Comparison of ENCODE assay signal across 14 cellular contexts in genomic region chr11:130512662-130513061, GRCh38.
DNase-seq lines count a peak whose midpoint lies in the region; ATAC-seq and TF ChIP-seq lines count a peak whose summit lies in the region.
"Had no signal": no experiment of that assay in that cellular context is flagged by ENCODE, and none has a peak within 500 bp of the region (broad histone marks: within the 10 kb centered on the region; RNA-seq: fewer than 3 reads in every experiment).

No MANE protein-coding gene starts in this region.

- ATAC-seq in Right ventricle myocardium inferior (no peak), Panc1 (no peak), lung (ENCODE audit: insufficient read depth, low FRiP score) (no peak), gastrocnemius medialis (peak in 1 of 2 donors; percentile 26)
- ATAC-seq: A549 had no signal

- H3K4me1 ChIP-seq in left ventricle myocardium inferior = peaks cover 55% of the 10 kb centered on the region
- H3K4me1 ChIP-seq in Panc1 (ENCODE audit: control insufficient read depth, insufficient read depth, low read length) = peaks cover 16% of the 10 kb centered on the region
- H3K4me1 ChIP-seq in lung (ENCODE audit: control insufficient read depth in 2 of 2, insufficient read depth in 2 of 2, low read length in 2 of 2) = peaks cover 0 to 6% of the 10 kb centered on the region in 2 donors
- H3K4me1 ChIP-seq in gastrocnemius medialis = peaks cover 41 to 46% of the 10 kb centered on the region in 2 donors
- H3K4me1 ChIP-seq: A549 had no signal

- POLR2A ChIA-PET in Panc1 (lab: Charles Lee) = no interaction called here

- WGBS in lung, 2 donors = 89 to 98% methylated on average over 4 of the region's 4 CpGs

- H3K27ac ChIP-seq in left ventricle myocardium inferior (replicated peaks) (peak overlapping the region; percentile 77), Panc1 (ENCODE audit: low read length) (peak overlapping the region; percentile 48; the same call in 1 of the 2 replicates), lung (ENCODE audit: low read depth in 1 of 2, low read length in 1 of 2) (peak overlapping the region; percentile 1 to 71), gastrocnemius medialis (peak overlapping the region; percentile 61 to 86 (median 81))
- H3K27ac ChIP-seq: A549, BLaER1 had no signal

- CTCF ChIA-PET in Panc1 (lab: Charles Lee) = no interaction called here

- no peak overlapping the region for H3K4me3 ChIP-seq in left ventricle myocardium inferior
- H3K4me3 ChIP-seq in Panc1 (ENCODE audit: low read depth in 2 of 2, low read length in 2 of 2) = no peak overlapping the region
- no peak overlapping the region for H3K4me3 ChIP-seq in lung
- H3K4me3 ChIP-seq in gastrocnemius medialis = no peak overlapping the region
- H3K4me3 ChIP-seq: A549, BLaER1 had no signal

- TF ChIP-seq POLR2A in gastrocnemius medialis (IDR thresholded peaks at IDR 0.05) = no peak

- H3K9me3 ChIP-seq in left ventricle myocardium inferior (replicated peaks) (no peaks in the 10 kb centered on the region), Panc1 (ENCODE audit: control insufficient read depth, insufficient read depth, low read depth, low read length) (no peaks in the 10 kb centered on the region; the same call in 1 of the 2 replicates), lung (ENCODE audit: control insufficient read depth in 2 of 2, insufficient read depth in 1 of 2, low read length in 1 of 2) (peaks cover 0 to 3% of the 10 kb centered on the region in 2 donors), gastrocnemius medialis (no peaks in the 10 kb centered on the region)
- H3K9me3 ChIP-seq: A549 had no signal

- H3K27me3 ChIP-seq in left ventricle myocardium inferior (ENCODE audit: low read depth) (no peaks in the 10 kb centered on the region), Panc1 (ENCODE audit: control insufficient read depth, insufficient read depth, low read length) (no peaks in the 10 kb centered on the region), lung (ENCODE audit: control insufficient read depth, insufficient read depth) (no peaks in the 10 kb centered on the region), gastrocnemius medialis (no peaks in the 10 kb centered on the region)
- H3K27me3 ChIP-seq: BLaER1 had no signal

- in situ Hi-C loops in Panc1 (cut with HindIII; ENCODE audit: low pct_unique_long_range_greater_than_20kb, low sequenced_read_pairs) (no loop called here), gastrocnemius medialis (cut with MboI; ENCODE audit: low sequenced_read_pairs in 4 of 4) (no loop called here)

- BruUV-seq in Panc1 (replicated peaks; lab: Mats Ljungman, UMichigan) = no TSS peak

- intact Hi-C loops in left ventricle myocardium inferior (cut with micrococcal nuclease) (no loop called here), Right ventricle myocardium inferior (cut with DNase I) (no loop called here), Panc1 (cut with micrococcal nuclease; ENCODE audit: unreplicated experiment) (no loop called here), gastrocnemius medialis (cut with DNase I; ENCODE audit: low total_unique reads) (loop anchor here (5.0 kb wide), 2 partner anchors 350 to 405 kb away; partner anchors contain the start of gene SNX19)

- DNase-seq in left ventricle myocardium inferior (no peak), Right ventricle myocardium inferior (ENCODE audit: missing footprints) (no peak), Panc1 (ENCODE audit: low read depth, low spot score) (no peak), lung (ENCODE audit: low spot score) (no peak), gastrocnemius medialis (peak in 1 of 2 donors; percentile 63), NCI-H1694 treated with DMSO at 0.1 percent for 48 hours (lab: John Stamatoyannopoulos, UW) (no peak), NCI-H526 treated with DMSO at 0.1 percent for 48 hours (lab: John Stamatoyannopoulos, UW) (no peak), iPS-NIHi11 (ENCODE audit: low spot score) (no peak)
- DNase-seq: CD4-positive, alpha-beta memory T cell; KBM-7; NCI-H1105; NCI-H510A had no signal

- TF ChIP-seq CTCF in left ventricle myocardium inferior (IDR thresholded peaks at IDR 0.05; ENCODE audit: borderline replicate concordance) (no peak), Panc1 (IDR thresholded peaks at IDR 0.05) (no peak), lung (IDR thresholded peaks at IDR 0.05; ENCODE audit: control extremely low read depth, extremely low read depth) (no peak), gastrocnemius medialis (IDR thresholded peaks at IDR 0.05 in 4 of 5, conservative IDR thresholded peaks at IDR 0.05 in 1 of 5) (no peak)

- H3K36me3 ChIP-seq in left ventricle myocardium inferior = no peaks in the 10 kb centered on the region
- H3K36me3 ChIP-seq in Panc1 (ENCODE audit: control insufficient read depth, insufficient read depth, low read length) = no peaks in the 10 kb centered on the region
- no peaks in the 10 kb centered on the region for H3K36me3 ChIP-seq in lung (ENCODE audit: control insufficient read depth in 2 of 2, insufficient read depth in 2 of 2, low read length in 2 of 2)
- no peaks in the 10 kb centered on the region for H3K36me3 ChIP-seq in gastrocnemius medialis
- H3K36me3 ChIP-seq: BLaER1 had no signal
